29 cellular contexts compared by ENCODE assay signal in the genomic region with DNA sequence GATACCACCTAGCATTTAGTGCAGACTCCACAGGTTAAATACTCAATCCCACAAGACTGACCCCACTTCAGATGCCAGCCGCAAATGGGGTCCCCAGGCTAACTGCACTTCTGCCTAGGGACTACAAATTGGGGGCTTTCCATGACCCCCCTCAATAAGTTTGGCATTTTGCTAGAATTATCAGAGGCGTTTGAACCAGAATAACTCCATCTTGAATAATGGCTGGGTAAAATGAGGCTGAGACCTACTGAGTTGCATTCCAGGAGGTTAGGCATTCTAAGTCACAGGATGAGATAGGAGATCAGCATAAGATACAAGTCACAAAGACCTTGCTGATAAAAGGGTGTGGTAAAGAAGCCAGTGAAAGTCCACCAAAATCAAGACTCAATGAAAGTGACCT.
"Had no signal": no experiment of that assay in that cellular context is flagged by ENCODE, and none has a peak within 500 bp of the region (broad histone marks: within the 10 kb centered on the region; RNA-seq: fewer than 3 reads in every experiment).

No MANE protein-coding gene starts in this region.

- H3K36me3 ChIP-seq: neural progenitor cell, ovary, right lobe of liver, sigmoid colon, suprapubic skin, tibial nerve, upper lobe of right lung, uterus had no signal

- H3K9me3 Mint-ChIP-seq: naive thymus-derived CD4-positive, alpha-beta T cell; natural killer cell; nephron; stimulated activated effector memory CD8-positive, alpha-beta T cell treated with anti-CD3 and anti-CD28 coated beads, Interleukin-12 subunit alpha, Interleukin-12 subunit beta, amount 100 ng/mL, for 72 hours; stimulated activated naive B cell treated with anti-CD40 and anti-IgM and Interleukin-4, amounts not matched to agents 10 μg/mL and 1 μg/mL and 100 μg/mL, for 72 hours; stimulated activated naive CD8-positive, alpha-beta T cell treated with anti-CD3 and anti-CD28 coated beads, Interleukin-15, amount 100 ng/mL, for 72 hours; type B pancreatic cell had no signal

- H3K4me1 ChIP-seq: parathyroid adenoma had no signal

- H3K4me3 ChIP-seq: neural progenitor cell, ovary, psoas muscle, right lobe of liver, sigmoid colon, suprapubic skin, testis, tibial nerve, upper lobe of right lung, uterus had no signal

- H3K27me3 Mint-ChIP-seq: naive thymus-derived CD4-positive, alpha-beta T cell; progenitor cell of endocrine pancreas; stimulated activated naive CD8-positive, alpha-beta T cell treated with anti-CD3 and anti-CD28 coated beads, Interleukin-15, amount 100 ng/mL, for 72 hours; type B pancreatic cell had no signal

- H3K9ac ChIP-seq: neural progenitor cell, parathyroid adenoma had no signal

- H2AFZ ChIP-seq: neural progenitor cell, parathyroid adenoma had no signal

- H3K27ac Mint-ChIP-seq: natural killer cell; nephron; neural progenitor cell; progenitor cell of endocrine pancreas; stimulated activated effector memory CD8-positive, alpha-beta T cell treated with anti-CD3 and anti-CD28 coated beads, Interleukin-12 subunit alpha, Interleukin-12 subunit beta, amount 100 ng/mL, for 72 hours; stimulated activated naive B cell treated with anti-CD40 and anti-IgM and Interleukin-4, amounts not matched to agents 10 μg/mL and 1 μg/mL and 100 μg/mL, for 72 hours; type B pancreatic cell had no signal

- H3K4me3 Mint-ChIP-seq: natural killer cell; nephron; neural progenitor cell; stimulated activated effector memory CD8-positive, alpha-beta T cell treated with anti-CD3 and anti-CD28 coated beads, Interleukin-12 subunit alpha, Interleukin-12 subunit beta, amount 100 ng/mL, for 72 hours; stimulated activated naive B cell treated with anti-CD40 and anti-IgM and Interleukin-4, amounts not matched to agents 10 μg/mL and 1 μg/mL and 100 μg/mL, for 72 hours; stimulated activated naive CD8-positive, alpha-beta T cell treated with anti-CD3 and anti-CD28 coated beads, Interleukin-15, amount 100 ng/mL, for 72 hours; type B pancreatic cell had no signal

- H3K27me3 ChIP-seq: neural progenitor cell, ovary, right lobe of liver, sigmoid colon, suprapubic skin, testis, tibial nerve, upper lobe of right lung, uterus had no signal

- FAIRE-seq: small intestine had no signal

- H3K27ac ChIP-seq: neural progenitor cell, ovary, parathyroid adenoma, psoas muscle, right lobe of liver, sigmoid colon, suprapubic skin, testis, tibial nerve, upper lobe of right lung, uterus had no signal

- H3K36me3 Mint-ChIP-seq: natural killer cell; stimulated activated naive B cell treated with anti-CD40 and anti-IgM and Interleukin-4, amounts not matched to agents 10 μg/mL and 1 μg/mL and 100 μg/mL, for 72 hours had no signal

- H3K4me2 ChIP-seq: neural progenitor cell had no signal

- DNase-seq: naive thymus-derived CD4-positive, alpha-beta T cell; natural killer cell; occipital lobe; ovary; posterior cingulate gyrus; psoas muscle; right cardiac atrium; right lobe of liver; sigmoid colon; small intestine; stimulated activated CD4-positive, alpha-beta T cell treated with anti-CD3 and anti-CD28 coated beads, Interleukin-15, amount 100 ng/mL, for 24 hours; stimulated activated CD4-positive, alpha-beta T cell treated with anti-CD3 and anti-CD28 coated beads, Interleukin-2, amount 100 ng/mL, for 24 hours; stimulated activated CD4-positive, alpha-beta T cell treated with anti-CD3 and anti-CD28 coated beads, Interleukin-2, amount 100 ng/mL, for 48 hours; stimulated activated CD4-positive, alpha-beta T cell treated with anti-CD3 and anti-CD28 coated beads, Interleukin-4, amount 100 ng/mL, for 24 hours; stimulated activated naive B cell treated with anti-CD40 and anti-IgM and Interleukin-4, amounts not matched to agents 10 μg/mL and 1 μg/mL and 100 μg/mL, for 72 hours; stimulated activated naive CD8-positive, alpha-beta T cell treated with anti-CD3 and anti-CD28 coated beads, Interleukin-15, amount 100 ng/mL, for 72 hours; stimulated activated naive CD8-positive, alpha-beta T cell treated with anti-CD3 and anti-CD28 coated beads, Interleukin-15, Interleukin-2, amounts not matched to agents 100 U/mL and 50 U/mL, for 24 hours; substantia nigra; testis; upper lobe of right lung; uterus had no signal

- ATAC-seq: naive thymus-derived CD4-positive, alpha-beta T cell; natural killer cell; psoas muscle; right cardiac atrium; right lobe of liver; stimulated activated effector memory CD8-positive, alpha-beta T cell treated with anti-CD3 and anti-CD28 coated beads, Interleukin-12 subunit alpha, Interleukin-12 subunit beta, amount 100 ng/mL, for 72 hours; stimulated activated naive B cell treated with anti-CD40 and anti-IgM and Interleukin-4, amounts not matched to agents 10 μg/mL and 1 μg/mL and 100 μg/mL, for 72 hours; stimulated activated naive CD8-positive, alpha-beta T cell treated with anti-CD3 and anti-CD28 coated beads, Interleukin-15, amount 100 ng/mL, for 72 hours; stimulated activated naive CD8-positive, alpha-beta T cell treated with anti-CD3 and anti-CD28 coated beads, Interleukin-15, Interleukin-2, amounts not matched to agents 100 U/mL and 50 U/mL, for 24 hours; upper lobe of right lung had no signal

- H3K9me3 ChIP-seq: ovary, psoas muscle, right lobe of liver, sigmoid colon, suprapubic skin, testis, tibial nerve, upper lobe of right lung, uterus had no signal
